In the genomic region with DNA sequence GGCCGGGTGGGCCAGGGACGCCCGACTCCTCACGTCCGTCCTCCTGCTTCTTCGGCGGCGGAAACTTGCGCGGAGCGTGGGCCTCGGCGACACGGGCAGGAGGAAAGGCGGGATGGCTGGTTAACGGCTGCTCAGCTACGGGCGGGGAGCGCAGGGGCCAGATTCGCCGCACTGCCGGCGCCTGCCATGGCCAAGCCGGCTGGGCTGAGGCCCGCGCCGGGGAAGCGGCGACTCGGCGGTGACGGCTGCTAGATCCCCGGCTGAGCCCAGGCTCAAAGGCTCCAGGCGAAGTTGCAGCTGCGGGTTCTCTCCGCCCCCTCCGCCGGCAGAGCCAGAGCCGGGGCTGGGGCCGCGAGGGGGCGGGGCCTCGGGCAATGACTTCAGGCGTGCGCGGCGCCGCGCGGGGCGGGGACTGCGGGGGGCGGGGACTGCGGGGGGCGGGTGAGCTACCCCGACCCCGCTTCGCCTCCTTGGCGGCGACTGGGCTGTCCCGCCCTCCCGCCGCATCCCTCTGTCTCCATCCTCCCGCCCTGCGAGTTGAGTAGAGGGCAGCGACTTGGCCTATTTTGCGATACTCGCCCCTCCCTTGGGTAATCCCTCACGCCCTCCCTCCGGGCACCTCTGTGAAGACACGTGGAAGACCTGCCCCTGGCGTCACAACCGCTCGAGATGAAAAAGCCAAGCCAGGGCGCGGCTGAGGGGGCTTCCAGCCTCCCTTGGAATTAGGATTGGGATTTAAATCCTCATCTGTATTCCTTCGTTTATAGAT, we compare ENCODE assay signal across 8 cellular contexts. TPM values are rescaled to one million over a fixed set of nuclear protein-coding genes. Genes with fewer than 3 reads are reported as not detected.
DNase-seq lines count a peak whose midpoint lies in the region; ATAC-seq and TF ChIP-seq lines count a peak whose summit lies in the region.

TSS of gene CEP85L (minus strand) at position 310 of the 769 bp plus-strand sequence. CDS start 322 bp downstream, outside the sequence.

- H3K9me3 ChIP-seq in AG04450 (ENCODE audit: control insufficient read depth, insufficient read depth, low read length) (no peaks in the 10 kb centered on the region), WERI-Rb-1 (ENCODE audit: severe bottlenecking) (no peaks in the 10 kb centered on the region), breast epithelium (no peaks in the 10 kb centered on the region), smooth muscle cell (replicated peaks; ENCODE audit: low read depth) (no peaks in the 10 kb centered on the region)

- H3F3A ChIP-seq in smooth muscle cell (ENCODE audit: low read depth): no peaks in the 10 kb centered on the region

- ATAC-seq in GM18909 (IDR thresholded peaks at IDR 0.05; ENCODE audit: poor library complexity, unreplicated experiment) (peak; percentile 88), HG03159 (IDR thresholded peaks at IDR 0.05; ENCODE audit: unreplicated experiment) (peak; percentile 89)

- DNase-seq in AG04450 (ENCODE audit: low read depth, low spot score) (peak; percentile 56), NCI-H2227 (lab: John Stamatoyannopoulos, UW; ENCODE audit: unreplicated experiment) (peak; percentile 91), WERI-Rb-1 (peak; percentile 93), breast epithelium (ENCODE audit: low spot score in 2 of 2) (peak; percentile 72 to 77), iPS-NIHi11 (ENCODE audit: low spot score) (peak; percentile 96), smooth muscle cell (lab: John Stamatoyannopoulos, UW; ENCODE audit: unreplicated experiment) (peak; percentile 78)

- peak within 1 kb of the TSS; percentile 92 for H2AFZ ChIP-seq in smooth muscle cell (ENCODE audit: low read depth)

- peak within 1 kb of the TSS; percentile 85 for H3K9ac ChIP-seq in smooth muscle cell (ENCODE audit: low read depth)

- H3K79me2 ChIP-seq in smooth muscle cell (ENCODE audit: low read depth): peaks cover 43% of the 10 kb centered on the region

- TF ChIP-seq CTCF in AG04450 (IDR thresholded peaks at IDR 0.05; ENCODE audit: low read depth, low read length) (no peak), WERI-Rb-1 (IDR thresholded peaks at IDR 0.05; ENCODE audit: low read depth, low read length) (no peak), breast epithelium (IDR thresholded peaks at IDR 0.05) (peak in 2 of 3 donors; percentile 19 to 44), smooth muscle cell (IDR thresholded peaks at IDR 0.05; ENCODE audit: borderline replicate concordance, insufficient read depth, poor library complexity, severe bottlenecking) (no peak)

- H3K27ac ChIP-seq in AG04450 (ENCODE audit: low read depth, low read length) (peak within 1 kb of the TSS; percentile 74), WERI-Rb-1 (peak within 1 kb of the TSS; percentile 94), breast epithelium (peak within 1 kb of the TSS; percentile 93 to 95), smooth muscle cell (ENCODE audit: low read depth) (peak within 1 kb of the TSS; percentile 88)

- H3K36me3 ChIP-seq in WERI-Rb-1 (peaks cover 6% of the 10 kb centered on the region), breast epithelium (no peaks in the 10 kb centered on the region), smooth muscle cell (ENCODE audit: low read depth) (no peaks in the 10 kb centered on the region)

- intact Hi-C loops in breast epithelium (cut with DNase I; ENCODE audit: low total_unique reads): no loop called here

- peak; percentile 17 for TF ChIP-seq POLR2A in breast epithelium (IDR thresholded peaks at IDR 0.05)

- no peaks in the 10 kb centered on the region for H3K27me3 ChIP-seq in AG04450 (ENCODE audit: control insufficient read depth, insufficient read depth, low read length)
- H3K27me3 ChIP-seq in WERI-Rb-1 (ENCODE audit: insufficient read depth, low read depth, severe bottlenecking): no peaks in the 10 kb centered on the region
- H3K27me3 ChIP-seq in breast epithelium: no peaks in the 10 kb centered on the region
- H3K27me3 ChIP-seq in smooth muscle cell (ENCODE audit: low read depth): no peaks in the 10 kb centered on the region

- H3K4me3 ChIP-seq in AG04450 (ENCODE audit: low read depth, low read length) (peak within 1 kb of the TSS; percentile 81), WERI-Rb-1 (ENCODE audit: low read depth, low read length) (peak within 1 kb of the TSS; percentile 81), breast epithelium (peak within 1 kb of the TSS; percentile 89 to 92 (median 91)), smooth muscle cell (peak within 1 kb of the TSS; percentile 96)

- peak within 1 kb of the TSS; percentile 85 for H3K4me2 ChIP-seq in smooth muscle cell

- CTCF ChIA-PET in AG04450 (lab: Charles Lee): interaction anchor here (0.6 to 0.9 kb wide), 3 partner anchors 11 to 1948 kb away, joined by 3 to 4 read pairs (median 3); no protein-coding TSS in a partner anchor

- peaks cover 9% of the 10 kb centered on the region for H4K20me1 ChIP-seq in smooth muscle cell (ENCODE audit: low read depth)

- H3K4me1 ChIP-seq in breast epithelium (no peaks in the 10 kb centered on the region), smooth muscle cell (ENCODE audit: low read depth) (peaks cover 14% of the 10 kb centered on the region)

- WGBS in smooth muscle cell (ENCODE audit: low lambda C conversion rate): 2% methylated on average over 33 of the region's 77 CpGs

- POLR2A ChIA-PET in AG04450 (lab: Yijun Ruan, JAX): interaction anchor here (0.6 to 1.3 kb wide), 10 partner anchors 15 to 330 kb away, joined by 3 to 8 read pairs (median 3); no protein-coding TSS in a partner anchor

RNA-seq across cellular contexts. Expression of gene CEP85L, which starts in this region (rescaled TPM):
- polyA plus RNA-seq in AG04450 (2011; rRNA removed) (7.4 and 7.5 TPM in 2 replicates), smooth muscle cell (36.5 and 49.3 TPM in 2 replicates)
- polyA minus RNA-seq in AG04450 (2011; rRNA and poly(A)+ RNA removed): 31.1 and 49.6 TPM in 2 replicates
- total RNA-seq in breast epithelium (10 to 100 TPM; 12.7 to 17.3 (median 15.7) TPM), smooth muscle cell (65.6 and 66.4 TPM in 2 replicates)

Comparison
In these comparisons a context has a peak if more than half of its experiments do, and no peak if none do; other contexts are left out.
1. Peak in every context shown above with its lines: DNase-seq, ATAC-seq, H3K4me3 ChIP-seq and H3K27ac ChIP-seq.
2. CTCF ChIP-seq: peak in breast epithelium (2 of 3); none in AG04450 (single experiment), WERI-Rb-1 (single experiment) and smooth muscle cell (single experiment).